Comparison of ENCODE assay signal across 12 cellular contexts in the genomic region with DNA sequence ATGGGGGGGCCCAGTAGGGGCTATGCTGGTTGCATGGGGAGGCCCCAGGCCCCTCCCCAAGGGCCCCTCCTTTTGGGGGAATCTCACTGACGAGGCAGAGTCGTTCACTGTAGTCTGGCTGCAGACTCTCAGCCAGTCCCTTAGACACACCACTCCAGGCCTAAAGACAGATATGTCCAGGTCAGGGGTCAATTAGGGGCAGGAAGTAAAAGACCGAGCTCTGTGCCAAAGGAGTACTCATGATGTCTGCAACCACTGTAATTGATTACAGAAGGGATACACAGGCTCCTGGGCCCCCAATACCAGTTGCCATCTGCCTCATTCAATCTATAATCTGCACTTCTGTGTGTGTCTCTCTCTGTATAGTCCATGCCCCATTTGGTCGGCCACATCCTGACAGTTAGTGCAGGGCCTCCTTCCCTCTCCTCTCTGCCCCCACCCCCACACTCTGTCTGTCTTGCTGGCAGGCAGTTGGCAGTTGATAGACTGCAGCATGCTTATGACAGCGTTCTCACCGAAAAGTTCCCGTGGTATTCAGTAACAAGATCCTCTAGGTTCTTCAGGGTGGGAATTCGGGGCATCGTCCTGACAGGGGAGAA. TPM values are rescaled to one million over a fixed set of nuclear protein-coding genes. Genes with fewer than 3 reads are reported as not detected.
DNase-seq lines count a peak whose midpoint lies in the region; ATAC-seq, FAIRE-seq and TF ChIP-seq lines count a peak whose summit lies in the region.
"Had no signal": no experiment of that assay in that cellular context is flagged by ENCODE, and none has a peak within 500 bp of the region (broad histone marks: within the 10 kb centered on the region; RNA-seq: fewer than 3 reads in every experiment).

No MANE protein-coding gene starts in this region.

- no peak overlapping the region for H3K4me3 ChIP-seq in OCI-LY7 (ENCODE audit: low read depth, low read length, poor library complexity, severe bottlenecking)
- no peak overlapping the region for H3K4me3 ChIP-seq in neutrophil (ENCODE audit: low read depth in 1 of 2, low read length in 1 of 2)
- H3K4me3 ChIP-seq: pancreas had no signal

- no TSS peak for BruUV-seq in OCI-LY7 (replicated peaks; lab: Mats Ljungman, UMichigan)

- no peaks in the 10 kb centered on the region for H3K27me3 ChIP-seq in neutrophil

- H2AFZ ChIP-seq in OCI-LY7 (ENCODE audit: low read length), result no peak overlapping the region

- no peaks in the 10 kb centered on the region for H4K20me1 ChIP-seq in OCI-LY7 (ENCODE audit: insufficient read depth, low read length)

- CTCF ChIA-PET in OCI-LY7 (lab: Charles Lee; ENCODE audit: unreplicated experiment), result no interaction called here

- H3K4me1 ChIP-seq in OCI-LY7 (ENCODE audit: insufficient read depth, low read length, poor library complexity, severe bottlenecking) (peaks cover 54% of the 10 kb centered on the region), neutrophil (ENCODE audit: control insufficient read depth in 1 of 2, insufficient read depth in 1 of 2, low read depth in 1 of 2, low read length in 1 of 2) (peaks cover 62 to 70% of the 10 kb centered on the region in 2 experiments)
- H3K4me1 ChIP-seq: pancreas had no signal

- H3K36me3 ChIP-seq in OCI-LY7 (ENCODE audit: insufficient read depth, low read length) (peaks cover 32% of the 10 kb centered on the region), neutrophil (peaks cover 17% of the 10 kb centered on the region)
- H3K36me3 ChIP-seq: pancreas had no signal

- DNase-seq in GM19239 (ENCODE audit: insufficient read length, low spot score), result no peak
- no peak for DNase-seq in OCI-LY7 (ENCODE audit: low spot score)
- no peak for DNase-seq in activated naive CD4-positive, alpha-beta T cell treated with anti-CD3 and anti-CD28 coated beads, Interleukin-2, amount 50 U/mL, for 72 hours (ENCODE audit: low spot score in 2 of 2)
- no peak for DNase-seq in HPDE6-E6E7 (ENCODE audit: extremely low spot score)
- no peak for DNase-seq in HCEC 1CT
- no peak for DNase-seq in SW480 (ENCODE audit: low spot score)
- DNase-seq: pancreas had no signal

- H3K79me2 ChIP-seq in OCI-LY7 (ENCODE audit: insufficient read depth, low read depth, low read length), result peaks cover 15% of the 10 kb centered on the region; the same call in 1 of the 2 replicates

- ATAC-seq in activated naive CD4-positive, alpha-beta T cell treated with anti-CD3 and anti-CD28 coated beads, Interleukin-2, amount 50 U/mL, for 72 hours, result no peak
- ATAC-seq in GM19023 (IDR thresholded peaks at IDR 0.05; ENCODE audit: unreplicated experiment), result no peak
- ATAC-seq: pancreas had no signal

- TF ChIP-seq CTCF in OCI-LY7 (conservative IDR thresholded peaks at IDR 0.05; ENCODE audit: low read length), result no peak
- no peak for TF ChIP-seq CTCF in neutrophil (IDR thresholded peaks at IDR 0.05)

- intact Hi-C loops in OCI-LY7 (cut with micrococcal nuclease; ENCODE audit: unreplicated experiment), result no loop called here

- no peaks in the 10 kb centered on the region for H3K9me3 ChIP-seq in OCI-LY7 (ENCODE audit: low read length)
- no peaks in the 10 kb centered on the region for H3K9me3 ChIP-seq in neutrophil
- H3K9me3 ChIP-seq: pancreas had no signal

- peak overlapping the region; percentile 97 to 98 for H3K27ac Mint-ChIP-seq in activated naive CD4-positive, alpha-beta T cell treated with anti-CD3 and anti-CD28 coated beads, Interleukin-2, amount 50 U/mL, for 72 hours

- peak overlapping the region; percentile 12; the same call in 1 of the 2 replicates for H3K4me2 ChIP-seq in OCI-LY7 (ENCODE audit: low read length)

- H3K9me3 Mint-ChIP-seq in activated naive CD4-positive, alpha-beta T cell treated with anti-CD3 and anti-CD28 coated beads, Interleukin-2, amount 50 U/mL, for 72 hours, result no peaks in the 10 kb centered on the region

- H3K27ac ChIP-seq in OCI-LY7 (ENCODE audit: low read depth, low read length, poor library complexity, severe bottlenecking) (no peak overlapping the region), neutrophil (peak overlapping the region; percentile 46)
- H3K27ac ChIP-seq: pancreas had no signal

- POLR2A ChIA-PET in OCI-LY7 (lab: Charles Lee), result interaction anchor here (0.5 to 0.6 kb wide), 2 partner anchors 475 to 812 kb away, joined by 3 to 6 read pairs; no protein-coding TSS in a partner anchor

- peak; percentile 64 for FAIRE-seq in GM19239 (lab: Jason Lieb, UNC)
- FAIRE-seq: colon, pancreas had no signal

- no peaks in the 10 kb centered on the region for H3K9me2 ChIP-seq in OCI-LY7 (ENCODE audit: insufficient read depth, low read length)

- H3K36me3 Mint-ChIP-seq in activated naive CD4-positive, alpha-beta T cell treated with anti-CD3 and anti-CD28 coated beads, Interleukin-2, amount 50 U/mL, for 72 hours, result peaks cover 54 to 68% of the 10 kb centered on the region in 2 donors

RNA-seq across cellular contexts. Expression of gene CXorf65, which starts 1.3 kb away (rescaled TPM):
- 1.1 and 3.2 TPM in 2 replicates for total RNA-seq in OCI-LY7 (2014; rRNA removed; shearing (Covaris generic))
- total RNA-seq in OCI-LY7 (2022), result 1.8 and 5.1 TPM in 2 replicates
- 10 to 100 TPM in 1 of 2 donors, 1 to 10 TPM in 1; 7.5 to 20.7 TPM for total RNA-seq in activated naive CD4-positive, alpha-beta T cell treated with anti-CD3 and anti-CD28 coated beads, Interleukin-2, amount 50 U/mL, for 72 hours
- total RNA-seq: G401, LHCN-M2, pancreas had no signal

RNA-seq across cellular contexts. Expression of gene IL2RG, which starts 3.5 kb away (rescaled TPM):
- 20.5 and 21.5 TPM in 2 replicates for total RNA-seq in OCI-LY7 (2014; rRNA removed; shearing (Covaris generic))
- total RNA-seq in OCI-LY7 (2022), result 33.3 and 33.6 TPM in 2 replicates
- 100 to 1,000 TPM; 164 to 349 TPM for total RNA-seq in activated naive CD4-positive, alpha-beta T cell treated with anti-CD3 and anti-CD28 coated beads, Interleukin-2, amount 50 U/mL, for 72 hours
- total RNA-seq: G401, LHCN-M2 had no signal

RNA-seq across cellular contexts. Expression of gene MED12, which starts 10.5 kb away (rescaled TPM):
- 20.5 and 23.1 TPM in 2 replicates for total RNA-seq in OCI-LY7 (2014; rRNA removed; shearing (Covaris generic))
- total RNA-seq in OCI-LY7 (2022), result 31.1 and 38.8 TPM in 2 replicates
- total RNA-seq in activated naive CD4-positive, alpha-beta T cell treated with anti-CD3 and anti-CD28 coated beads, Interleukin-2, amount 50 U/mL, for 72 hours, result 10 to 100 TPM; 57.5 to 86.5 TPM

RNA-seq across cellular contexts. Expression of gene FOXO4, which starts 12.2 kb away (rescaled TPM):
- 3.8 and 6.7 TPM in 2 replicates for total RNA-seq in OCI-LY7 (2014; rRNA removed; shearing (Covaris generic))
- 12.1 and 12.8 TPM in 2 replicates for total RNA-seq in OCI-LY7 (2022)
- total RNA-seq in activated naive CD4-positive, alpha-beta T cell treated with anti-CD3 and anti-CD28 coated beads, Interleukin-2, amount 50 U/mL, for 72 hours, result 10 to 100 TPM in 1 of 2 donors, 1 to 10 TPM in 1; 8.2 to 22.8 TPM

RNA-seq across cellular contexts. Expression of gene NLGN3, which starts 36.8 kb away (rescaled TPM):
- 0.51 and 0.57 TPM in 2 replicates for total RNA-seq in OCI-LY7 (2014; rRNA removed; shearing (Covaris generic))
- 1.3 and 1.7 TPM in 2 replicates for total RNA-seq in OCI-LY7 (2022)
- 1 to 10 TPM; 2.1 to 3.6 TPM for total RNA-seq in activated naive CD4-positive, alpha-beta T cell treated with anti-CD3 and anti-CD28 coated beads, Interleukin-2, amount 50 U/mL, for 72 hours
- total RNA-seq: G401 had no signal

Comparison
In these comparisons a context has a peak if more than half of its experiments do, and no peak if none do; other contexts are left out.
1. RNA of gene IL2RG, which starts 3.5 kb away (total RNA-seq): 164 to 349 TPM in activated naive CD4-positive, alpha-beta T cell treated with anti-CD3 and anti-CD28 coated beads, Interleukin-2, amount 50 U/mL, for 72 hours; 20.5 to 33.6 TPM in OCI-LY7; every median in the first group is over 4 times any median in the second.